Comparison of ENCODE assay signal across 11 cellular contexts in the genomic region with DNA sequence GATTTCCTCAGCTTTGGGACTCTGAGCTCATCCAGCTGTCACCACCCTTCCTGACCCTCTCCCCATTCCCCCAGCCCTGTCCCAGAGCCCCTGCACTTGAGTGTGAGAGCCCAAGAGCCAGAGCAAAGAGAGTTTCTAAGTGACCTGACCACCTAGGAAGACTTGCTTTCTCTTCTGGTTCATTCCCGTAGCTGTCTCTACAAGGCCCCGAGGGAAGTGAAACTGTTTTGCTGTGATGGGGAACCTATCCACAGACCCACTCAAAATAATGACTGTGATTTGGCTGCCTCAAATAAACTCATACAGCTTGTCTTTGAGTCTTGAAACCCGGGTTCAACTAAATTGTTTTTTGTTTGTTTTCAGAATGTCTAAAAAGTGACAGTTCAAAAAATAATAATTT.
A peak's percentile ranks its signal among the peaks of the same experiment; 100 is the strongest.
DNase-seq lines count a peak whose midpoint lies in the region; ATAC-seq, FAIRE-seq and TF ChIP-seq lines count a peak whose summit lies in the region.
"Had no signal": no experiment of that assay in that cellular context is flagged by ENCODE, and none has a peak within 500 bp of the region (broad histone marks: within the 10 kb centered on the region; RNA-seq: fewer than 3 reads in every experiment).

No MANE protein-coding gene starts in this region.

- no peak for TF ChIP-seq POLR2A in GM12892 (IDR thresholded peaks at IDR 0.05; ENCODE audit: low read depth, low read length)

- peak; percentile 27 for DNase-seq in GM12892 (ENCODE audit: insufficient read length)
- DNase-seq in NOMO-1 (lab: John Stamatoyannopoulos, UW; ENCODE audit: unreplicated experiment in 2 of 2), result peak; percentile 30 to 64
- DNase-seq in DMS79 treated with DMSO at 0.1 percent for 48 hours (lab: John Stamatoyannopoulos, UW), result no peak
- no peak for DNase-seq in stimulated activated CD4-positive, alpha-beta T cell treated with anti-CD3 and anti-CD28 coated beads, Interleukin-2, amount 100 ng/mL, for 24 hours
- no peak for DNase-seq in NCI-H2029 treated with DMSO at 0.1 percent for 48 hours (lab: John Stamatoyannopoulos, UW)
- DNase-seq in HT-29 (ENCODE audit: low spot score), result no peak
- DNase-seq: NCI-H748 treated with DMSO at 0.1 percent for 48 hours; stimulated activated naive CD8-positive, alpha-beta T cell treated with anti-CD3 and anti-CD28 coated beads, Interleukin-15, amount 100 ng/mL, for 72 hours; T-helper 2 cell had no signal

- ATAC-seq in GM19463 (IDR thresholded peaks at IDR 0.05; ENCODE audit: unreplicated experiment) (peak; percentile 89), HG02943 (IDR thresholded peaks at IDR 0.05; ENCODE audit: low read depth, unreplicated experiment) (peak; percentile 74)
- ATAC-seq: stimulated activated naive CD8-positive, alpha-beta T cell treated with anti-CD3 and anti-CD28 coated beads, Interleukin-15, amount 100 ng/mL, for 72 hours had no signal

- FAIRE-seq in GM12892 (lab: Jason Lieb, UNC), result no peak

Comparison
In these comparisons a context has a peak if more than half of its experiments do, and no peak if none do; other contexts are left out.
1. DNase-seq: peak in GM12892 (single experiment) and NOMO-1 (2 of 2); none in DMS79 treated with DMSO at 0.1 percent for 48 hours (single experiment), stimulated activated CD4-positive, alpha-beta T cell treated with anti-CD3 and anti-CD28 coated beads, Interleukin-2, amount 100 ng/mL, for 24 hours (0 of 2), NCI-H2029 treated with DMSO at 0.1 percent for 48 hours (single experiment) and HT-29 (single experiment).